20 cellular contexts compared by ENCODE assay signal in the genomic region with DNA sequence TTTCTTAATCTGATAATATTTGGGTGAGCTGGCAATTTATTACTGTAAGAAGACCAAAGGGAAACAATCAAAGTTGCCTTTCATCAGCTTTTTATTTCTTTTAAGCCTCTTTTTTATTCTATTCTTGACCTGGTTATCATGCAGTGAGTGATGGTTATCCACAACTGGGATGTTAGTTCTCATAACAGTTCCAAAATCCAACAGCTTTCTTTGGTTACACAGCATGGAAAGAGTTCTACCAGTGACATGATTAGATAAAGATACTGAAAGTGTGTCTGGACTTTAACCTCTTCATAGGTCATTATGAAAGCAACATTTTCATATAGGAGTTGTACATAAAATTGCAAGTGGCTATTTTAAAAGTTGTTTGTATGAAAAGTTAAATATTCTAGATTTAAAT.
A peak's percentile ranks its signal among the peaks of the same experiment; 100 is the strongest.
DNase-seq lines count a peak whose midpoint lies in the region; ATAC-seq, FAIRE-seq and TF ChIP-seq lines count a peak whose summit lies in the region.
"Had no signal": no experiment of that assay in that cellular context is flagged by ENCODE, and none has a peak within 500 bp of the region (broad histone marks: within the 10 kb centered on the region; RNA-seq: fewer than 3 reads in every experiment).

No MANE protein-coding gene starts in this region.

- no peaks in the 10 kb centered on the region for H3K27me3 ChIP-seq in rectal smooth muscle tissue (ENCODE audit: control insufficient read depth, insufficient read depth, low read length)
- H3K27me3 ChIP-seq: brain microvascular endothelial cell, dorsolateral prefrontal cortex, vagina had no signal

- peak overlapping the region; percentile 86 for H3K27ac ChIP-seq in rectal smooth muscle tissue (ENCODE audit: low read depth, low read length)
- H3K27ac ChIP-seq: brain microvascular endothelial cell, vagina had no signal

- H3K9me3 Mint-ChIP-seq in Calu3 (ENCODE audit: low read depth, unreplicated experiment): no peaks in the 10 kb centered on the region
- H3K9me3 Mint-ChIP-seq: activated CD4-positive, alpha-beta T cell treated with anti-CD3 and anti-CD28 coated beads, Interleukin-2, amount 10 ng/mL, durations not matched to agents 7 days and 5 days; activated naive CD4-positive, alpha-beta T cell treated with anti-CD3 and anti-CD28 coated beads, Interleukin-2, amount 50 U/mL, for 72 hours; CD8-positive, alpha-beta T cell; H9 had no signal

- TF ChIP-seq CTCF in Calu3 (IDR thresholded peaks at IDR 0.05; ENCODE audit: unreplicated experiment): no peak

- H3K9ac ChIP-seq in rectal smooth muscle tissue (ENCODE audit: low read length): no peak overlapping the region

- no TSS peak for BruUV-seq in Calu3 (replicated peaks; lab: Mats Ljungman, UMichigan)

- FAIRE-seq in H54 (lab: Jason Lieb, UNC): no peak

- H3K4me3 Mint-ChIP-seq in Calu3 (ENCODE audit: low read depth, unreplicated experiment): no peak overlapping the region
- H3K4me3 Mint-ChIP-seq: activated CD4-positive, alpha-beta T cell treated with anti-CD3 and anti-CD28 coated beads, Interleukin-2, amount 10 ng/mL, durations not matched to agents 7 days and 5 days; CD8-positive, alpha-beta T cell; H9 had no signal

- DNase-seq in OCI-M1 (lab: John Stamatoyannopoulos, UW): peak; percentile 61
- no peak for DNase-seq in H54 (ENCODE audit: insufficient read length, low spot score)
- no peak for DNase-seq in stimulated activated CD4-positive, alpha-beta T cell treated with anti-CD3 and anti-CD28 coated beads, Interleukin-15, amount 100 ng/mL, for 24 hours
- DNase-seq in Calu3: no peak
- DNase-seq: activated CD4-positive, alpha-beta T cell treated with anti-CD3 and anti-CD28 coated beads, Interleukin-2, amount 10 ng/mL, durations not matched to agents 7 days and 5 days; activated T-cell treated with anti-CD3 and anti-CD28 coated beads for 4 hours; brain microvascular endothelial cell; CD8-positive, alpha-beta T cell; dorsolateral prefrontal cortex; H9; KG1; NCI-H1092; posterior cingulate gyrus; stimulated activated naive CD8-positive, alpha-beta T cell treated with anti-CD3 and anti-CD28 coated beads, Interleukin-15, Interleukin-2, amounts not matched to agents 100 U/mL and 50 U/mL, for 24 hours had no signal

- H3K36me3 Mint-ChIP-seq in Calu3 (ENCODE audit: insufficient read depth, unreplicated experiment): no peaks in the 10 kb centered on the region
- H3K36me3 Mint-ChIP-seq: activated naive CD4-positive, alpha-beta T cell treated with anti-CD3 and anti-CD28 coated beads, Interleukin-2, amount 50 U/mL, for 72 hours had no signal

- H3K4me3 ChIP-seq in rectal smooth muscle tissue (ENCODE audit: low read length): no peak overlapping the region
- H3K4me3 ChIP-seq: dorsolateral prefrontal cortex, vagina had no signal

- intact Hi-C loops in Calu3 (cut with micrococcal nuclease; ENCODE audit: unreplicated experiment): no loop called here

- ATAC-seq in GM18502 (IDR thresholded peaks at IDR 0.05; ENCODE audit: poor library complexity, unreplicated experiment) (peak; percentile 18), GM21717 (IDR thresholded peaks at IDR 0.05; ENCODE audit: unreplicated experiment) (peak; percentile 30), HG03469 (IDR thresholded peaks at IDR 0.05; ENCODE audit: unreplicated experiment) (no peak)
- ATAC-seq: CD8-positive, alpha-beta T cell had no signal

- H3K36me3 ChIP-seq in rectal smooth muscle tissue (ENCODE audit: control insufficient read depth, insufficient read depth, low read length): no peaks in the 10 kb centered on the region
- H3K36me3 ChIP-seq: brain microvascular endothelial cell, vagina had no signal

- no peaks in the 10 kb centered on the region for H3K27me3 Mint-ChIP-seq in Calu3 (ENCODE audit: unreplicated experiment)
- H3K27me3 Mint-ChIP-seq: activated CD4-positive, alpha-beta T cell treated with anti-CD3 and anti-CD28 coated beads, Interleukin-2, amount 10 ng/mL, durations not matched to agents 7 days and 5 days had no signal

- H3K4me1 Mint-ChIP-seq in Calu3 (ENCODE audit: low read depth, unreplicated experiment): peaks cover 12% of the 10 kb centered on the region

- CTCF ChIA-PET in Calu3 (lab: Charles Lee): interaction anchor here (0.5 to 0.6 kb wide), 2 partner anchors 13 to 22 kb away, joined by 3 to 8 read pairs; no protein-coding TSS in a partner anchor

- H3K27ac Mint-ChIP-seq in Calu3 (ENCODE audit: unreplicated experiment): no peak overlapping the region
- H3K27ac Mint-ChIP-seq: activated CD4-positive, alpha-beta T cell treated with anti-CD3 and anti-CD28 coated beads, Interleukin-2, amount 10 ng/mL, durations not matched to agents 7 days and 5 days; activated naive CD4-positive, alpha-beta T cell treated with anti-CD3 and anti-CD28 coated beads, Interleukin-2, amount 50 U/mL, for 72 hours; CD8-positive, alpha-beta T cell; H9 had no signal

- peaks cover 12% of the 10 kb centered on the region for H3K4me1 ChIP-seq in rectal smooth muscle tissue (ENCODE audit: control insufficient read depth, insufficient read depth, low read length)

- no peak for TF ChIP-seq POLR2A in H54 (IDR thresholded peaks at IDR 0.05; ENCODE audit: low read depth, low read length)
